ENCODE assay signal across 18 cellular contexts in the genomic region with DNA sequence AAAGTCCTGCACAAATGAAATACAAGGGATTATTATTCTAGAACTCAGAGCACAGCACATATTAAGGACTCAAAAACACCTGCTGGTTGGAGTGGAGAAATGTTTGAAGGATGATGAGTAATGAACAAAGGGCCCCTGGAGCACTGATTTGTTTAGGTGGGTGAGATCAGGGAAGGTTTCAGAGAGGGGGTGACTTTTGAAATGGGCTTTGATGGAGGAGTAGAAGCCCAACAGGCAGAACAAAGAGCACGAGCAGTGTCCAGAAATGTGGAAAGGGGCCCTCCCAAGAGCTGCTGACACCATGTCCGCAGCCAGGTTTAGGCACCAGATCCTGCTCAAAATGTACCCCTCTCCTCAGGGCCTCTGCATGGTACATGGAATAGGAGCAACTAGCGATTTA. TPM values are rescaled to one million over a fixed set of nuclear protein-coding genes. Genes with fewer than 3 reads are reported as not detected.
DNase-seq lines count a peak whose midpoint lies in the region; ATAC-seq and TF ChIP-seq lines count a peak whose summit lies in the region.
"Had no signal": no experiment of that assay in that cellular context is flagged by ENCODE, and none has a peak within 500 bp of the region (broad histone marks: within the 10 kb centered on the region; RNA-seq: fewer than 3 reads in every experiment).

No MANE protein-coding gene starts in this region.

- H3K27me3 ChIP-seq in right atrium auricular region (no peaks in the 10 kb centered on the region), Panc1 (ENCODE audit: control insufficient read depth, insufficient read depth, low read length) (no peaks in the 10 kb centered on the region), neural progenitor cell (no peaks in the 10 kb centered on the region)
- H3K27me3 ChIP-seq: BE2C; BLaER1 treated with 17β-estradiol and CSF1 and Interleukin-3, amounts not matched to agents 10 nM and 100 nM had no signal

- ATAC-seq in Right ventricle myocardium inferior (no peak), Panc1 (no peak), GM18520 (IDR thresholded peaks at IDR 0.05; ENCODE audit: unreplicated experiment) (no peak)
- ATAC-seq: GM12878 had no signal

- H3K36me3 Mint-ChIP-seq in neural progenitor cell, result no peaks in the 10 kb centered on the region
- H3K36me3 Mint-ChIP-seq: CD14-positive monocyte; CD8-positive, alpha-beta memory T cell had no signal

- no peaks in the 10 kb centered on the region for H4K20me1 ChIP-seq in neural progenitor cell (ENCODE audit: low read depth)
- H4K20me1 ChIP-seq: BLaER1 treated with 17β-estradiol and CSF1 and Interleukin-3, amounts not matched to agents 10 nM and 100 nM had no signal

- peaks cover 0 to 68% of the 10 kb centered on the region in 2 donors for H3K4me1 ChIP-seq in right atrium auricular region
- peaks cover 58% of the 10 kb centered on the region for H3K4me1 ChIP-seq in Panc1 (ENCODE audit: control insufficient read depth, insufficient read depth, low read length)
- H3K4me1 ChIP-seq in neural progenitor cell, result peaks cover 5% of the 10 kb centered on the region
- H3K4me1 ChIP-seq: HAP-1 had no signal

- BruUV-seq in Panc1 (replicated peaks; lab: Mats Ljungman, UMichigan), result TSS peak; percentile 49

- H3K9ac ChIP-seq in neural progenitor cell, result no peak overlapping the region
- H3K9ac ChIP-seq: BLaER1 treated with 17β-estradiol and CSF1 and Interleukin-3, amounts not matched to agents 10 nM and 100 nM had no signal

- H3F3A ChIP-seq in neural progenitor cell (ENCODE audit: low read depth), result no peaks in the 10 kb centered on the region

- H3K9me3 Mint-ChIP-seq in neural progenitor cell, result no peaks in the 10 kb centered on the region
- H3K9me3 Mint-ChIP-seq: CD4-positive, alpha-beta T cell had no signal

- H3K4me1 Mint-ChIP-seq in neural progenitor cell, result peaks cover 17% of the 10 kb centered on the region
- H3K4me1 Mint-ChIP-seq: CD14-positive monocyte; CD8-positive, alpha-beta memory T cell had no signal

- no peaks in the 10 kb centered on the region for H3K79me2 ChIP-seq in neural progenitor cell (ENCODE audit: low read depth)

- no peaks in the 10 kb centered on the region for H3K36me3 ChIP-seq in right atrium auricular region
- H3K36me3 ChIP-seq in Panc1 (ENCODE audit: control insufficient read depth, insufficient read depth, low read length), result no peaks in the 10 kb centered on the region
- no peaks in the 10 kb centered on the region for H3K36me3 ChIP-seq in neural progenitor cell
- H3K36me3 ChIP-seq: BE2C; BLaER1 treated with 17β-estradiol and CSF1 and Interleukin-3, amounts not matched to agents 10 nM and 100 nM; HAP-1 had no signal

- in situ Hi-C loops in Panc1 (cut with HindIII; ENCODE audit: low pct_unique_long_range_greater_than_20kb, low sequenced_read_pairs), result no loop called here

- H2AFZ ChIP-seq in neural progenitor cell (replicated peaks), result no peak overlapping the region

- POLR2A ChIA-PET in Panc1 (lab: Charles Lee), result no interaction called here

- intact Hi-C loops in Right ventricle myocardium inferior (cut with DNase I) (no loop called here), Panc1 (cut with micrococcal nuclease; ENCODE audit: unreplicated experiment) (no loop called here)

- H3K9me3 ChIP-seq in right atrium auricular region (no peaks in the 10 kb centered on the region), Panc1 (ENCODE audit: control insufficient read depth, insufficient read depth, low read depth, low read length) (no peaks in the 10 kb centered on the region), neural progenitor cell (ENCODE audit: low read depth) (no peaks in the 10 kb centered on the region)
- H3K9me3 ChIP-seq: BE2C; BLaER1 treated with 17β-estradiol and CSF1 and Interleukin-3, amounts not matched to agents 10 nM and 100 nM; HAP-1 had no signal

- TF ChIP-seq CTCF in right atrium auricular region (IDR thresholded peaks at IDR 0.05), result no peak
- no peak for TF ChIP-seq CTCF in Panc1 (IDR thresholded peaks at IDR 0.05)
- no peak for TF ChIP-seq CTCF in neural progenitor cell (IDR thresholded peaks at IDR 0.05)

- CTCF ChIA-PET in Panc1 (lab: Charles Lee), result no interaction called here

- no peak overlapping the region for H3K4me3 Mint-ChIP-seq in neural progenitor cell
- H3K4me3 Mint-ChIP-seq: CD14-positive monocyte; CD4-positive, alpha-beta T cell; CD8-positive, alpha-beta memory T cell had no signal

- no peak overlapping the region for H3K4me3 ChIP-seq in right atrium auricular region
- H3K4me3 ChIP-seq in Panc1 (ENCODE audit: low read depth in 2 of 2, low read length in 2 of 2), result no peak overlapping the region
- no peak overlapping the region for H3K4me3 ChIP-seq in neural progenitor cell
- H3K4me3 ChIP-seq: BLaER1 treated with 17β-estradiol and CSF1 and Interleukin-3, amounts not matched to agents 10 nM and 100 nM; GM12878; HAP-1 had no signal

- H3K27ac Mint-ChIP-seq in neural progenitor cell, result peak overlapping the region; percentile 15
- H3K27ac Mint-ChIP-seq: CD14-positive monocyte; CD4-positive, alpha-beta T cell; CD8-positive, alpha-beta memory T cell had no signal

- DNase-seq in Right ventricle myocardium inferior (ENCODE audit: missing footprints), result peak; percentile 23
- no peak for DNase-seq in right atrium auricular region (ENCODE audit: low spot score)
- DNase-seq in Panc1 (ENCODE audit: low read depth, low spot score), result no peak
- DNase-seq in neural progenitor cell (ENCODE audit: low spot score), result no peak
- DNase-seq in OCI-M1 (lab: John Stamatoyannopoulos, UW), result no peak
- DNase-seq: BE2C; CD4-positive, alpha-beta T cell; CD8-positive, alpha-beta memory T cell; DMS 273 treated with DMSO at 0.1 percent for 48 hours; DMS79; EL; GDM1; GOT3 had no signal

- H3K4me2 ChIP-seq in neural progenitor cell, result no peak overlapping the region
- H3K4me2 ChIP-seq: BLaER1 treated with 17β-estradiol and CSF1 and Interleukin-3, amounts not matched to agents 10 nM and 100 nM had no signal

- H3K27me3 Mint-ChIP-seq in neural progenitor cell (ENCODE audit: insufficient read depth, low read depth), result peaks cover 10% of the 10 kb centered on the region
- H3K27me3 Mint-ChIP-seq: CD4-positive, alpha-beta T cell had no signal

- peak overlapping the region in 1 of 2 donors; percentile 26 for H3K27ac ChIP-seq in right atrium auricular region
- peak overlapping the region; percentile 78 for H3K27ac ChIP-seq in Panc1 (ENCODE audit: low read length)
- H3K27ac ChIP-seq in neural progenitor cell, result no peak overlapping the region
- H3K27ac ChIP-seq: BLaER1 treated with 17β-estradiol and CSF1 and Interleukin-3, amounts not matched to agents 10 nM and 100 nM had no signal

RNA-seq across cellular contexts. Expression of a gene that starts 23.8 kb away (rescaled TPM):
- total RNA-seq in Right ventricle myocardium inferior, result 4.5 TPM
- 10 to 100 TPM; 47.5 to 50.0 TPM for total RNA-seq in right atrium auricular region
- 32.8 TPM for total RNA-seq in Panc1 (2021; ENCODE audit: unreplicated experiment)
- 44.4 TPM for polyA plus RNA-seq in Panc1 (2012; ENCODE audit: insufficient read length)
- total RNA-seq in neural progenitor cell (ENCODE audit: low replicate concordance), result not detected in 2 replicates
- total RNA-seq: CD4-positive, alpha-beta T cell; CD8-positive, alpha-beta memory T cell had no signal
- polyA plus RNA-seq: CD14-positive monocyte; CD8-positive, alpha-beta memory T cell; GM12878 had no signal

RNA-seq across cellular contexts. Expression of a gene that starts 47.7 kb away (rescaled TPM):
- total RNA-seq in Right ventricle myocardium inferior (20.3 TPM), right atrium auricular region (10 to 100 TPM; 34.2 to 55.7 TPM), Panc1 (2021; ENCODE audit: unreplicated experiment) (67.3 TPM), neural progenitor cell (ENCODE audit: low replicate concordance) (5.6 and 11.6 TPM in 2 replicates)
- 49.4 TPM for polyA plus RNA-seq in Panc1 (2012; ENCODE audit: insufficient read length)
